In the genomic region with DNA sequence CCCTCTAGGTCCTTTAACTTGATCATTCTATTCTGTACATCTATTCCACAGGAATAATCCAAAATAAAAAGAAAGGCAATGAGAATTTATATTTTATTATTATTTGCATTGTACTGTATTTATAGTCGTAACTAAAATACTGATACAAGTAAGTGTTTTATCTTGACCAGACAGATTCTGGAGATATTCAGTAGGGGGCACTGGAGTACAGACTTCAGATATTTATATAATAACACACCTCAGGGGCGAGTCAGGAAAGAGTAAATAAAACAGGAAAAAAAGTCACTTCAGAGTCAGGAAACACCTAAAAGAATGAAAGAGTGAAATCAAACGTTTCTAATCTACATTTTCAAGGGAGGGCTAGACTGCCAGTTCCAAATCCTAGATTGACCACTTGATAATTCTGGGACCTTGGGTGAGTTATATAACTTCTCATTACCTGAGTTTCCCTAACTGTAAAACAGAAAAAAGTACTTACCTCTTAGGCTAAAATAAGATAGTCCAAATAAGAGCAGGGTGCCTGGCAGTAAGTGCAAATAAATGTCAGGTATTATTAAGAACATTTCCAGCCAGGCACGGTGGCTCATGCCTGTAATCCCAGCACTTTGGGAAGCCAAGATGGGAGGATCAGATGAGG, we compare ENCODE assay signal across 8 cellular contexts. TPM values are rescaled to one million over a fixed set of nuclear protein-coding genes. Genes with fewer than 3 reads are reported as not detected.
DNase-seq lines count a peak whose midpoint lies in the region; ATAC-seq, FAIRE-seq and TF ChIP-seq lines count a peak whose summit lies in the region.

No MANE protein-coding gene starts in this region.

- no peaks in the 10 kb centered on the region for H3K27me3 ChIP-seq in astrocyte (ENCODE audit: insufficient read depth, low read length)

- H3K36me3 Mint-ChIP-seq in astrocyte (ENCODE audit: low read depth, unreplicated experiment) = peaks cover 19% of the 10 kb centered on the region

- no peaks in the 10 kb centered on the region for H4K20me1 ChIP-seq in astrocyte (ENCODE audit: insufficient read depth, low read length)

- intact Hi-C loops in kidney (cut with DNase I) = no loop called here

- in situ Hi-C loops in GM13977 (cut with MboI; ENCODE audit: low pct_unique_long_range_greater_than_20kb, low sequenced_read_pairs, unreplicated experiment) = loop anchor here (10.0 kb wide), 1 partner anchor 84 kb away; no protein-coding TSS in a partner anchor

- H3K36me3 ChIP-seq in astrocyte (ENCODE audit: insufficient read depth, low read length) (peaks cover 23% of the 10 kb centered on the region), kidney (ENCODE audit: control insufficient read depth in 1 of 2, insufficient read depth in 2 of 2, low read length in 2 of 2) (peaks cover 25 to 40% of the 10 kb centered on the region in 2 donors)

- no peaks in the 10 kb centered on the region for H3K4me1 ChIP-seq in astrocyte (ENCODE audit: insufficient read depth, low read length)
- no peaks in the 10 kb centered on the region for H3K4me1 ChIP-seq in kidney (ENCODE audit: control insufficient read depth in 1 of 2, insufficient read depth in 1 of 2, low read depth in 1 of 2, low read length in 2 of 2)

- no peak overlapping the region for H3K4me3 Mint-ChIP-seq in astrocyte (ENCODE audit: unreplicated experiment)

- H3K4me3 ChIP-seq in astrocyte (ENCODE audit: insufficient read depth, low read depth, low read length) (no peak overlapping the region), kidney (ENCODE audit: low read length in 2 of 2) (no peak overlapping the region)

- no peak overlapping the region for H3K4me2 ChIP-seq in astrocyte (ENCODE audit: low read length)

- H2AFZ ChIP-seq in astrocyte (ENCODE audit: low read depth, low read length) = no peak overlapping the region

- H3K9me3 Mint-ChIP-seq in astrocyte (ENCODE audit: unreplicated experiment) = no peaks in the 10 kb centered on the region

- peak; percentile 32 for DNase-seq in AG08395 (ENCODE audit: low spot score)
- DNase-seq in GM13977 (ENCODE audit: low spot score) = peak; percentile 59
- DNase-seq in NCI-H2196 (lab: John Stamatoyannopoulos, UW; ENCODE audit: unreplicated experiment) = peak; percentile 50
- DNase-seq in astrocyte (ENCODE audit: low read depth) = peak; percentile 16
- no peak for DNase-seq in kidney
- no peak for DNase-seq in ureter (ENCODE audit: low spot score)
- DNase-seq in stimulated activated CD4-positive, alpha-beta T cell treated with anti-CD3 and anti-CD28 coated beads, Interleukin-1b, Interleukin-23, amount 100 ng/mL, for 48 hours = no peak

- H3K4me1 Mint-ChIP-seq in astrocyte (ENCODE audit: low read depth, unreplicated experiment) = peaks cover 3% of the 10 kb centered on the region

- FAIRE-seq in astrocyte (lab: Jason Lieb, UNC) (no peak), kidney (lab: Jason Lieb, UNC) (peak; percentile 92)

- H3K27ac ChIP-seq in astrocyte (ENCODE audit: low read depth, low read length) (no peak overlapping the region), kidney (ENCODE audit: low read depth in 2 of 2, low read length in 2 of 2) (peak overlapping the region; percentile 23 to 25)

- H3K27me3 Mint-ChIP-seq in astrocyte (ENCODE audit: low read depth, unreplicated experiment) = no peaks in the 10 kb centered on the region

- ATAC-seq in GM21825 (IDR thresholded peaks at IDR 0.05; ENCODE audit: unreplicated experiment) = no peak

- no peaks in the 10 kb centered on the region for H3K79me2 ChIP-seq in astrocyte (ENCODE audit: insufficient read depth, low read length)

- TF ChIP-seq CTCF in GM13977 (IDR thresholded peaks at IDR 0.05; ENCODE audit: extremely low read depth, insufficient read depth, missing control alignments) (peak; percentile 65), astrocyte (IDR thresholded peaks at IDR 0.05; ENCODE audit: insufficient read depth, low read depth, low read length) (peak; percentile 37), kidney (IDR thresholded peaks at IDR 0.05; ENCODE audit: borderline replicate concordance, extremely low read depth, insufficient read depth) (peak; percentile 47)

- H3K9me3 ChIP-seq in astrocyte (ENCODE audit: insufficient read depth, low read depth, low read length) = no peaks in the 10 kb centered on the region
- H3K9me3 ChIP-seq in kidney (ENCODE audit: control insufficient read depth in 1 of 2, low read length in 2 of 2) = no peaks in the 10 kb centered on the region

- H3K9ac ChIP-seq in astrocyte (ENCODE audit: low read length) = no peak overlapping the region
- H3K9ac ChIP-seq in kidney (ENCODE audit: low read length in 2 of 2) = no peak overlapping the region

- no peak overlapping the region for H3K27ac Mint-ChIP-seq in astrocyte (ENCODE audit: unreplicated experiment)

RNA-seq across cellular contexts. Expression of a gene that starts 31.1 kb away (rescaled TPM):
- total RNA-seq in astrocyte = 16.6 and 16.7 TPM in 2 replicates
- 26.7 TPM for total RNA-seq in kidney
- 2.2 TPM for polyA plus RNA-seq in kidney (ENCODE audit: insufficient read depth, low read depth, low replicate concordance)
- total RNA-seq in ureter = 31.7 TPM

RNA-seq across cellular contexts. Expression of a gene that starts 56.4 kb away (rescaled TPM):
- 19.4 and 21.4 TPM in 2 replicates for total RNA-seq in astrocyte
- 32.9 TPM for total RNA-seq in kidney
- polyA plus RNA-seq in kidney (ENCODE audit: insufficient read depth, low read depth, low replicate concordance) = 8.4 TPM
- 38.1 TPM for total RNA-seq in ureter

Comparison
In these comparisons a context has a peak if more than half of its experiments do, and no peak if none do; other contexts are left out.
1. DNase-seq: peak in AG08395 (single experiment), GM13977 (single experiment), NCI-H2196 (single experiment) and astrocyte (single experiment); none in kidney (single experiment), ureter (single experiment) and stimulated activated CD4-positive, alpha-beta T cell treated with anti-CD3 and anti-CD28 coated beads, Interleukin-1b, Interleukin-23, amount 100 ng/mL, for 48 hours (single experiment).
2. Peak in every context shown above with its lines, with median percentiles within 50 percentile points of each other: CTCF ChIP-seq.